In genomic region chr1:190453550-190453949, GRCh38 we compare ENCODE assay signal across 2 cellular contexts.
TF ChIP-seq lines count a peak whose summit lies in the region.

No MANE protein-coding gene starts in this region.

TF ChIP-seq in SK-N-SH, 30 proteins besides CTCF, POLR2A, EP300 and RAD21:
- TF ChIP-seq TAF1 (IDR thresholded peaks at IDR 0.05; ENCODE audit: borderline replicate concordance, low read depth, low read length), result no peak
- TF ChIP-seq TEAD4 (IDR thresholded peaks at IDR 0.05; ENCODE audit: borderline replicate concordance, insufficient read depth), result no peak
- no peak; the same call in 1 of the 2 replicates for TF ChIP-seq SMC3 (IDR thresholded peaks at IDR 0.05; ENCODE audit: low read depth, low read length)
- no peak for TF ChIP-seq REST (IDR thresholded peaks at IDR 0.05; ENCODE audit: low read depth, low read length)
- TF ChIP-seq, protein P1, sequence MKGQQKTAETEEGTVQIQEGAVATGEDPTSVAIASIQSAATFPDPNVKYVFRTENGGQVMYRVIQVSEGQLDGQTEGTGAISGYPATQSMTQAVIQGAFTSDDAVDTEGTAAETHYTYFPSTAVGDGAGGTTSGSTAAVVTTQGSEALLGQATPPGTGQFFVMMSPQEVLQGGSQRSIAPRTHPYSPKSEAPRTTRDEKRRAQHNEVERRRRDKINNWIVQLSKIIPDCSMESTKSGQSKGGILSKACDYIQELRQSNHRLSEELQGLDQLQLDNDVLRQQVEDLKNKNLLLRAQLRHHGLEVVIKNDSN (IDR thresholded peaks at IDR 0.05; ENCODE audit: borderline replicate concordance, low read depth), result no peak
- TF ChIP-seq, protein P2, sequence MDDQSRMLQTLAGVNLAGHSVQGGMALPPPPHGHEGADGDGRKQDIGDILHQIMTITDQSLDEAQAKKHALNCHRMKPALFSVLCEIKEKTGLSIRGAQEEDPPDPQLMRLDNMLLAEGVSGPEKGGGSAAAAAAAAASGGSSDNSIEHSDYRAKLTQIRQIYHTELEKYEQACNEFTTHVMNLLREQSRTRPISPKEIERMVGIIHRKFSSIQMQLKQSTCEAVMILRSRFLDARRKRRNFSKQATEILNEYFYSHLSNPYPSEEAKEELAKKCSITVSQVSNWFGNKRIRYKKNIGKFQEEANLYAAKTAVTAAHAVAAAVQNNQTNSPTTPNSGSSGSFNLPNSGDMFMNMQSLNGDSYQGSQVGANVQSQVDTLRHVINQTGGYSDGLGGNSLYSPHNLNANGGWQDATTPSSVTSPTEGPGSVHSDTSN (IDR thresholded peaks at IDR 0.05), result no peak
- TF ChIP-seq YY1 (IDR thresholded peaks at IDR 0.05; ENCODE audit: low read depth), result no peak
TF ChIP-seq in SK-N-SH: peak in this region for 0.

TF ChIP-seq in neural cell, 6 proteins besides CTCF, POLR2A, EP300 and RAD21:
- TF ChIP-seq MXI1 (conservative IDR thresholded peaks at IDR 0.05; ENCODE audit: poor library complexity, severe bottlenecking) (no peak), SMC3 (conservative IDR thresholded peaks at IDR 0.05; ENCODE audit: poor library complexity) (peak; percentile 45), REST (IDR thresholded peaks at IDR 0.05; ENCODE audit: borderline replicate concordance) (no peak), EZH2 (IDR thresholded peaks at IDR 0.05; ENCODE audit: borderline replicate concordance, insufficient read depth, low read length, poor library complexity, severe bottlenecking) (no peak)
